In the genomic region with DNA sequence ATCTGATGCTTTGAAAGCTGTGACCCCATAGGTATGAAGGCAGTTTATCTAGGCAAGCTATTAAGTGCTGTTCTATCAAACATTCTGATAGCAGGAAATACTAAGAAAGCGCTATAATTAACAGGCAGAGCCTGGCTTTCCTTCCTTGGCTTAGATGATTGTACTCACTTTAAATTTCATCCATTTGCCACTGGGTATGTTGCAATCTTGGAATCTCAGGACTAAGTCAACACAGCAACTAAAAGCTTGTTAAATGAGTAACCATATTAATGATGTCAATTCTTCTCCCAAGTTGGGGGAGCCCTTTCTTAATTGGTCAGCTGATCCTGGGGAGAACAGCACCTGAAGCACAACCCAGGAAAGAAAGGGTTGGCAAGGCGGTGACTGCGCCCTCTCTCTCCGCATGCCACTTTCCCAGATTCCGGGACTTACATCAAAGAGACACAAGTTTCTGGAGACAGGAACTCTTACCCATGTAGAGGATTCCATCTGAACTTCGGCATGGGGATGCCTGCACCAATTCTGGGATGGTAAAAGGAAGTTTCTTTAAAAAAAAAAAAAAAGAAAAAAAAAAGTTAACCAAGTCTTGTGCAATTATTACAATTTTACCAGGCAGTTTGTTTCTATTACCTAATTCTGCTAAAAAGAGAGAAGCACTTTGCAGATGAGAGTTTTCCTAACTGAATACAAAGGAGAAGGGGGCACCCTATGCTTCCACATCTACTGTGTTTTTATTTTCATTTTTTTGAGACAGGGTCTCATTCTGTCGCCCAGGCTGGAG, we compare ENCODE assay signal across 1 cellular context.
TF ChIP-seq lines count a peak whose summit lies in the region.

No MANE protein-coding gene starts in this region.

TF ChIP-seq in HepG2, 621 proteins besides CTCF, POLR2A, EP300 and RAD21 (continued from another document and continues in another):
- TF ChIP-seq, protein P1, sequence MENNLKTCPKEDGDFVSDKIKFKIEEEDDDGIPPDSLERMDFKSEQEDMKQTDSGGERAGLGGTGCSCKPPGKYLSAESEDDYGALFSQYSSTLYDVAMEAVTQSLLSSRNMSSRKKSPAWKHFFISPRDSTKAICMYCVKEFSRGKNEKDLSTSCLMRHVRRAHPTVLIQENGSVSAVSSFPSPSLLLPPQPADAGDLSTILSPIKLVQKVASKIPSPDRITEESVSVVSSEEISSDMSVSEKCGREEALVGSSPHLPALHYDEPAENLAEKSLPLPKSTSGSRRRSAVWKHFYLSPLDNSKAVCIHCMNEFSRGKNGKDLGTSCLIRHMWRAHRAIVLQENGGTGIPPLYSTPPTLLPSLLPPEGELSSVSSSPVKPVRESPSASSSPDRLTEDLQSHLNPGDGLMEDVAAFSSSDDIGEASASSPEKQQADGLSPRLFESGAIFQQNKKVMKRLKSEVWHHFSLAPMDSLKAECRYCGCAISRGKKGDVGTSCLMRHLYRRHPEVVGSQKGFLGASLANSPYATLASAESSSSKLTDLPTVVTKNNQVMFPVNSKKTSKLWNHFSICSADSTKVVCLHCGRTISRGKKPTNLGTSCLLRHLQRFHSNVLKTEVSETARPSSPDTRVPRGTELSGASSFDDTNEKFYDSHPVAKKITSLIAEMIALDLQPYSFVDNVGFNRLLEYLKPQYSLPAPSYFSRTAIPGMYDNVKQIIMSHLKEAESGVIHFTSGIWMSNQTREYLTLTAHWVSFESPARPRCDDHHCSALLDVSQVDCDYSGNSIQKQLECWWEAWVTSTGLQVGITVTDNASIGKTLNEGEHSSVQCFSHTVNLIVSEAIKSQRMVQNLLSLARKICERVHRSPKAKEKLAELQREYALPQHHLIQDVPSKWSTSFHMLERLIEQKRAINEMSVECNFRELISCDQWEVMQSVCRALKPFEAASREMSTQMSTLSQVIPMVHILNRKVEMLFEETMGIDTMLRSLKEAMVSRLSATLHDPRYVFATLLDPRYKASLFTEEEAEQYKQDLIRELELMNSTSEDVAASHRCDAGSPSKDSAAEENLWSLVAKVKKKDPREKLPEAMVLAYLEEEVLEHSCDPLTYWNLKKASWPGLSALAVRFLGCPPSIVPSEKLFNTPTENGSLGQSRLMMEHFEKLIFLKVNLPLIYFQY (CRISPR knock-in tag; IDR thresholded peaks at IDR 0.05; ENCODE audit: borderline replicate concordance): peak; percentile 57; the same call in 1 of the 2 replicates
- TF ChIP-seq MAFK (conservative IDR thresholded peaks at IDR 0.05 in 1 of 2, IDR thresholded peaks at IDR 0.05 in 1 of 2; ENCODE audit: low read length in 2 of 2) (no peak), ONECUT2 (CRISPR knock-in tag; IDR thresholded peaks at IDR 0.05) (no peak), JDP2 (CRISPR knock-in tag; IDR thresholded peaks at IDR 0.05; ENCODE audit: borderline replicate concordance) (no peak), GATAD2A (CRISPR knock-in tag; IDR thresholded peaks at IDR 0.05) (peak; percentile 95), ERF (CRISPR knock-in tag; IDR thresholded peaks at IDR 0.05) (peak; percentile 71), SP1 (IDR thresholded peaks at IDR 0.05) (no peak), SP1 (CRISPR knock-in tag; IDR thresholded peaks at IDR 0.05) (no peak), SRF (IDR thresholded peaks at IDR 0.05; ENCODE audit: low read depth, low read length) (peak; percentile 20; the same call in 1 of the 2 replicates), KLF13 (CRISPR knock-in tag; IDR thresholded peaks at IDR 0.05) (no peak), ZNF792 (CRISPR knock-in tag; IDR thresholded peaks at IDR 0.05) (no peak; the same call in 1 of the 2 replicates), ZC3H4 (CRISPR knock-in tag; IDR thresholded peaks at IDR 0.05; ENCODE audit: borderline replicate concordance) (no peak), PHF5A (CRISPR knock-in tag; IDR thresholded peaks at IDR 0.05; ENCODE audit: low read depth, unreplicated experiment) (no peak), MAFG (CRISPR knock-in tag; IDR thresholded peaks at IDR 0.05) (no peak), ADNP (CRISPR knock-in tag; IDR thresholded peaks at IDR 0.05) (no peak)
- TF ChIP-seq, protein P2, sequence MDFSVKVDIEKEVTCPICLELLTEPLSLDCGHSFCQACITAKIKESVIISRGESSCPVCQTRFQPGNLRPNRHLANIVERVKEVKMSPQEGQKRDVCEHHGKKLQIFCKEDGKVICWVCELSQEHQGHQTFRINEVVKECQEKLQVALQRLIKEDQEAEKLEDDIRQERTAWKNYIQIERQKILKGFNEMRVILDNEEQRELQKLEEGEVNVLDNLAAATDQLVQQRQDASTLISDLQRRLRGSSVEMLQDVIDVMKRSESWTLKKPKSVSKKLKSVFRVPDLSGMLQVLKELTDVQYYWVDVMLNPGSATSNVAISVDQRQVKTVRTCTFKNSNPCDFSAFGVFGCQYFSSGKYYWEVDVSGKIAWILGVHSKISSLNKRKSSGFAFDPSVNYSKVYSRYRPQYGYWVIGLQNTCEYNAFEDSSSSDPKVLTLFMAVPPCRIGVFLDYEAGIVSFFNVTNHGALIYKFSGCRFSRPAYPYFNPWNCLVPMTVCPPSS (IDR thresholded peaks at IDR 0.05): no peak
- TF ChIP-seq, protein P3, sequence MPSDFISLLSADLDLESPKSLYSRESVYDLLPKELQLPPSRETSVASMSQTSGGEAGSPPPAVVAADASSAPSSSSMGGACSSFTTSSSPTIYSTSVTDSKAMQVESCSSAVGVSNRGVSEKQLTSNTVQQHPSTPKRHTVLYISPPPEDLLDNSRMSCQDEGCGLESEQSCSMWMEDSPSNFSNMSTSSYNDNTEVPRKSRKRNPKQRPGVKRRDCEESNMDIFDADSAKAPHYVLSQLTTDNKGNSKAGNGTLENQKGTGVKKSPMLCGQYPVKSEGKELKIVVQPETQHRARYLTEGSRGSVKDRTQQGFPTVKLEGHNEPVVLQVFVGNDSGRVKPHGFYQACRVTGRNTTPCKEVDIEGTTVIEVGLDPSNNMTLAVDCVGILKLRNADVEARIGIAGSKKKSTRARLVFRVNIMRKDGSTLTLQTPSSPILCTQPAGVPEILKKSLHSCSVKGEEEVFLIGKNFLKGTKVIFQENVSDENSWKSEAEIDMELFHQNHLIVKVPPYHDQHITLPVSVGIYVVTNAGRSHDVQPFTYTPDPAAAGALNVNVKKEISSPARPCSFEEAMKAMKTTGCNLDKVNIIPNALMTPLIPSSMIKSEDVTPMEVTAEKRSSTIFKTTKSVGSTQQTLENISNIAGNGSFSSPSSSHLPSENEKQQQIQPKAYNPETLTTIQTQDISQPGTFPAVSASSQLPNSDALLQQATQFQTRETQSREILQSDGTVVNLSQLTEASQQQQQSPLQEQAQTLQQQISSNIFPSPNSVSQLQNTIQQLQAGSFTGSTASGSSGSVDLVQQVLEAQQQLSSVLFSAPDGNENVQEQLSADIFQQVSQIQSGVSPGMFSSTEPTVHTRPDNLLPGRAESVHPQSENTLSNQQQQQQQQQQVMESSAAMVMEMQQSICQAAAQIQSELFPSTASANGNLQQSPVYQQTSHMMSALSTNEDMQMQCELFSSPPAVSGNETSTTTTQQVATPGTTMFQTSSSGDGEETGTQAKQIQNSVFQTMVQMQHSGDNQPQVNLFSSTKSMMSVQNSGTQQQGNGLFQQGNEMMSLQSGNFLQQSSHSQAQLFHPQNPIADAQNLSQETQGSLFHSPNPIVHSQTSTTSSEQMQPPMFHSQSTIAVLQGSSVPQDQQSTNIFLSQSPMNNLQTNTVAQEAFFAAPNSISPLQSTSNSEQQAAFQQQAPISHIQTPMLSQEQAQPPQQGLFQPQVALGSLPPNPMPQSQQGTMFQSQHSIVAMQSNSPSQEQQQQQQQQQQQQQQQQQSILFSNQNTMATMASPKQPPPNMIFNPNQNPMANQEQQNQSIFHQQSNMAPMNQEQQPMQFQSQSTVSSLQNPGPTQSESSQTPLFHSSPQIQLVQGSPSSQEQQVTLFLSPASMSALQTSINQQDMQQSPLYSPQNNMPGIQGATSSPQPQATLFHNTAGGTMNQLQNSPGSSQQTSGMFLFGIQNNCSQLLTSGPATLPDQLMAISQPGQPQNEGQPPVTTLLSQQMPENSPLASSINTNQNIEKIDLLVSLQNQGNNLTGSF (CRISPR knock-in tag; IDR thresholded peaks at IDR 0.05): no peak
- TF ChIP-seq, protein P4, sequence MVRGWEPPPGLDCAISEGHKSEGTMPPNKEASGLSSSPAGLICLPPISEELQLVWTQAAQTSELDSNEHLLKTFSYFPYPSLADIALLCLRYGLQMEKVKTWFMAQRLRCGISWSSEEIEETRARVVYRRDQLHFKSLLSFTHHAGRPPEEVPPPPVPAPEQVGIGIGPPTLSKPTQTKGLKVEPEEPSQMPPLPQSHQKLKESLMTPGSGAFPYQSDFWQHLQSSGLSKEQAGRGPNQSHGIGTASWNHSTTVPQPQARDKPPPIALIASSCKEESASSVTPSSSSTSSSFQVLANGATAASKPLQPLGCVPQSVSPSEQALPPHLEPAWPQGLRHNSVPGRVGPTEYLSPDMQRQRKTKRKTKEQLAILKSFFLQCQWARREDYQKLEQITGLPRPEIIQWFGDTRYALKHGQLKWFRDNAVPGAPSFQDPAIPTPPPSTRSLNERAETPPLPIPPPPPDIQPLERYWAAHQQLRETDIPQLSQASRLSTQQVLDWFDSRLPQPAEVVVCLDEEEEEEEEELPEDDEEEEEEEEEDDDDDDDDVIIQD (CRISPR knock-in tag; IDR thresholded peaks at IDR 0.05; ENCODE audit: low read depth): peak; percentile 30; the same call in 1 of the 2 replicates
- TF ChIP-seq, protein P5, sequence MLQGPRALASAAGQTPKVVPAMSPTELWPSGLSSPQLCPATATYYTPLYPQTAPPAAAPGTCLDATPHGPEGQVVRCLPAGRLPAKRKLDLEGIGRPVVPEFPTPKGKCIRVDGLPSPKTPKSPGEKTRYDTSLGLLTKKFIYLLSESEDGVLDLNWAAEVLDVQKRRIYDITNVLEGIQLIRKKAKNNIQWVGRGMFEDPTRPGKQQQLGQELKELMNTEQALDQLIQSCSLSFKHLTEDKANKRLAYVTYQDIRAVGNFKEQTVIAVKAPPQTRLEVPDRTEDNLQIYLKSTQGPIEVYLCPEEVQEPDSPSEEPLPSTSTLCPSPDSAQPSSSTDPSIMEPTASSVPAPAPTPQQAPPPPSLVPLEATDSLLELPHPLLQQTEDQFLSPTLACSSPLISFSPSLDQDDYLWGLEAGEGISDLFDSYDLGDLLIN (CRISPR knock-in tag; IDR thresholded peaks at IDR 0.05; ENCODE audit: borderline replicate concordance): no peak
- TF ChIP-seq, protein P6, sequence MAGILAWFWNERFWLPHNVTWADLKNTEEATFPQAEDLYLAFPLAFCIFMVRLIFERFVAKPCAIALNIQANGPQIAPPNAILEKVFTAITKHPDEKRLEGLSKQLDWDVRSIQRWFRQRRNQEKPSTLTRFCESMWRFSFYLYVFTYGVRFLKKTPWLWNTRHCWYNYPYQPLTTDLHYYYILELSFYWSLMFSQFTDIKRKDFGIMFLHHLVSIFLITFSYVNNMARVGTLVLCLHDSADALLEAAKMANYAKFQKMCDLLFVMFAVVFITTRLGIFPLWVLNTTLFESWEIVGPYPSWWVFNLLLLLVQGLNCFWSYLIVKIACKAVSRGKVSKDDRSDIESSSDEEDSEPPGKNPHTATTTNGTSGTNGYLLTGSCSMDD (CRISPR knock-in tag; IDR thresholded peaks at IDR 0.05): no peak
- TF ChIP-seq, protein P7, sequence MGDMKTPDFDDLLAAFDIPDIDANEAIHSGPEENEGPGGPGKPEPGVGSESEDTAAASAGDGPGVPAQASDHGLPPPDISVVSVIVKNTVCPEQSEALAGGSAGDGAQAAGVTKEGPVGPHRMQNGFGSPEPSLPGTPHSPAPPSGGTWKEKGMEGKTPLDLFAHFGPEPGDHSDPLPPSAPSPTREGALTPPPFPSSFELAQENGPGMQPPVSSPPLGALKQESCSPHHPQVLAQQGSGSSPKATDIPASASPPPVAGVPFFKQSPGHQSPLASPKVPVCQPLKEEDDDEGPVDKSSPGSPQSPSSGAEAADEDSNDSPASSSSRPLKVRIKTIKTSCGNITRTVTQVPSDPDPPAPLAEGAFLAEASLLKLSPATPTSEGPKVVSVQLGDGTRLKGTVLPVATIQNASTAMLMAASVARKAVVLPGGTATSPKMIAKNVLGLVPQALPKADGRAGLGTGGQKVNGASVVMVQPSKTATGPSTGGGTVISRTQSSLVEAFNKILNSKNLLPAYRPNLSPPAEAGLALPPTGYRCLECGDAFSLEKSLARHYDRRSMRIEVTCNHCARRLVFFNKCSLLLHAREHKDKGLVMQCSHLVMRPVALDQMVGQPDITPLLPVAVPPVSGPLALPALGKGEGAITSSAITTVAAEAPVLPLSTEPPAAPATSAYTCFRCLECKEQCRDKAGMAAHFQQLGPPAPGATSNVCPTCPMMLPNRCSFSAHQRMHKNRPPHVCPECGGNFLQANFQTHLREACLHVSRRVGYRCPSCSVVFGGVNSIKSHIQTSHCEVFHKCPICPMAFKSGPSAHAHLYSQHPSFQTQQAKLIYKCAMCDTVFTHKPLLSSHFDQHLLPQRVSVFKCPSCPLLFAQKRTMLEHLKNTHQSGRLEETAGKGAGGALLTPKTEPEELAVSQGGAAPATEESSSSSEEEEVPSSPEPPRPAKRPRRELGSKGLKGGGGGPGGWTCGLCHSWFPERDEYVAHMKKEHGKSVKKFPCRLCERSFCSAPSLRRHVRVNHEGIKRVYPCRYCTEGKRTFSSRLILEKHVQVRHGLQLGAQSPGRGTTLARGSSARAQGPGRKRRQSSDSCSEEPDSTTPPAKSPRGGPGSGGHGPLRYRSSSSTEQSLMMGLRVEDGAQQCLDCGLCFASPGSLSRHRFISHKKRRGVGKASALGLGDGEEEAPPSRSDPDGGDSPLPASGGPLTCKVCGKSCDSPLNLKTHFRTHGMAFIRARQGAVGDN (CRISPR knock-in tag; IDR thresholded peaks at IDR 0.05): no peak
- TF ChIP-seq, protein P8, sequence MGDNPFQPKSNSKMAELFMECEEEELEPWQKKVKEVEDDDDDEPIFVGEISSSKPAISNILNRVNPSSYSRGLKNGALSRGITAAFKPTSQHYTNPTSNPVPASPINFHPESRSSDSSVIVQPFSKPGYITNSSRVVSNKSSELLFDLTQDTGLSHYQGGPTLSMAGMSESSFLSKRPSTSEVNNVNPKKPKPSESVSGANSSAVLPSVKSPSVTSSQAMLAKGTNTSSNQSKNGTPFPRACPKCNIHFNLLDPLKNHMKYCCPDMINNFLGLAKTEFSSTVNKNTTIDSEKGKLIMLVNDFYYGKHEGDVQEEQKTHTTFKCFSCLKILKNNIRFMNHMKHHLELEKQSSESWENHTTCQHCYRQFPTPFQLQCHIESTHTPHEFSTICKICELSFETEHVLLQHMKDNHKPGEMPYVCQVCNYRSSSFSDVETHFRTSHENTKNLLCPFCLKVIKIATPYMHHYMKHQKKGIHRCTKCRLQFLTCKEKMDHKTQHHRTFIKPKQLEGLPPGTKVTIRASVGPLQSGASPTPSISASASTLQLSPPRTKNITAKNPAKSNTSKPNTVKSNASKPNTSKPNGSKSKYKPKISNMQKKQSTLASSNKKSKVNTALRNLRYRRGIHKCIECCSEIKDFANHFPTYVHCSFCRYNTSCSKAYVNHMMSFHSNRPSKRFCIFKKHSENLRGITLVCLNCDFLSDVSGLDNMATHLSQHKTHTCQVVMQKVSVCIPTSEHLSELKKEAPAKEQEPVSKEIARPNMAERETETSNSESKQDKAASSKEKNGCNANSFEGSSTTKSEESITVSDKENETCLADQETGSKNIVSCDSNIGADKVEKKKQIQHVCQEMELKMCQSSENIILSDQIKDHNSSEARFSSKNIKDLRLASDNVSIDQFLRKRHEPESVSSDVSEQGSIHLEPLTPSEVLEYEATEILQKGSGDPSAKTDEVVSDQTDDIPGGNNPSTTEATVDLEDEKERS (CRISPR knock-in tag; IDR thresholded peaks at IDR 0.05): no peak
